17 cellular contexts compared by ENCODE assay signal in the genomic region with DNA sequence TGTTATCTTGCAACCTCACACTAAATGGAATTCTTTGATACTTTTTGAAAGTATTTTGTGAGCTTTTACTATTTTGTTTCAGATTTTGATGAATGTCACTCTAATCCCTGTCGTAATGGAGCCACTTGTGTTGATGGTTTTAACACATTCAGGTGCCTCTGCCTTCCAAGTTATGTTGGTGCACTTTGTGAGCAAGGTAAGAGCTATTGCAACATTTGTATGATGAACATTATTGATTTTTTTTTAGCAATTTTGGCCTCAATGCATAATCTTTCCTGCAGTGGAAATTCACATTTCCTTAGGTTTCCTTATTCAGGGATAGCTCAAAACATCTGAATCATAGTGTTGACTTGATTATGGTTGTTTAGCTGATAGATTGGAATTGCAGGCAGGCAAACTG.
DNase-seq lines count a peak whose midpoint lies in the region; ATAC-seq, FAIRE-seq and TF ChIP-seq lines count a peak whose summit lies in the region.
"Had no signal": no experiment of that assay in that cellular context is flagged by ENCODE, and none has a peak within 500 bp of the region (broad histone marks: within the 10 kb centered on the region; RNA-seq: fewer than 3 reads in every experiment).

No MANE protein-coding gene starts in this region.

- ATAC-seq in IMR-90 (ENCODE audit: low read depth) (no peak), left lobe of liver (peak; percentile 61)
- ATAC-seq: K562 had no signal

- H4K91ac ChIP-seq in IMR-90 (ENCODE audit: insufficient read depth, low read depth, low read length), result no peak overlapping the region

- H3K27me3 Mint-ChIP-seq in astrocyte (ENCODE audit: low read depth, unreplicated experiment) (no peaks in the 10 kb centered on the region), immature natural killer cell (ENCODE audit: low read depth in 3 of 3) (peaks cover 2 to 3% (median 2%) of the 10 kb centered on the region in 3 donors)

- H2BK5ac ChIP-seq in IMR-90 (ENCODE audit: low read depth, low read length, poor library complexity, severe bottlenecking), result no peak overlapping the region

- H3K9me3 ChIP-seq in IMR-90 (ENCODE audit: control insufficient read depth, insufficient read depth, low read length) (no peaks in the 10 kb centered on the region), astrocyte (ENCODE audit: insufficient read depth, low read depth, low read length) (no peaks in the 10 kb centered on the region), neural cell (ENCODE audit: low read length) (no peaks in the 10 kb centered on the region)

- no peak overlapping the region for H3K14ac ChIP-seq in IMR-90 (replicated peaks; ENCODE audit: low read depth, low read length)

- H2BK120ac ChIP-seq in IMR-90 (ENCODE audit: low read depth, low read length), result no peak overlapping the region

- H3K9ac ChIP-seq in IMR-90 (ENCODE audit: low read depth, low read length), result no peak overlapping the region
- H3K9ac ChIP-seq in astrocyte (ENCODE audit: low read length), result no peak overlapping the region
- no peak overlapping the region for H3K9ac ChIP-seq in neural cell (ENCODE audit: low read length)

- H3K23ac ChIP-seq in IMR-90 (ENCODE audit: low read depth, low read length), result no peak overlapping the region

- H2AK5ac ChIP-seq in IMR-90 (ENCODE audit: low read depth, low read length), result no peak overlapping the region

- no peak for TF ChIP-seq EP300 in neural cell (conservative IDR thresholded peaks at IDR 0.05; ENCODE audit: poor library complexity, severe bottlenecking)

- in situ Hi-C loops in IMR-90 (cut with MboI; ENCODE audit: low sequenced_read_pairs), result no loop called here

- H3K36me3 Mint-ChIP-seq in astrocyte (ENCODE audit: low read depth, unreplicated experiment) (peaks cover 16% of the 10 kb centered on the region), immature natural killer cell (no peaks in the 10 kb centered on the region)
- H3K36me3 Mint-ChIP-seq: CD4-positive, alpha-beta memory T cell had no signal

- H3K27ac Mint-ChIP-seq in astrocyte (ENCODE audit: unreplicated experiment) (no peak overlapping the region), immature natural killer cell (no peak overlapping the region)
- H3K27ac Mint-ChIP-seq: CD4-positive, alpha-beta memory T cell had no signal

- H3K9me3 Mint-ChIP-seq in astrocyte (ENCODE audit: unreplicated experiment) (no peaks in the 10 kb centered on the region), immature natural killer cell (peaks cover 0 to 4% (median 0%) of the 10 kb centered on the region in 6 donors)
- H3K9me3 Mint-ChIP-seq: CD4-positive, alpha-beta memory T cell; H9 had no signal

- H3K79me2 ChIP-seq in astrocyte (ENCODE audit: insufficient read depth, low read length), result peaks cover 28% of the 10 kb centered on the region
- H3K79me2 ChIP-seq in neural cell (replicated peaks; ENCODE audit: insufficient read depth, low read length), result peaks cover 97% of the 10 kb centered on the region

- H4K8ac ChIP-seq in IMR-90 (ENCODE audit: low read depth in 2 of 2, low read length in 2 of 2), result no peak overlapping the region

- H3K9me2 ChIP-seq in neural cell (ENCODE audit: insufficient read depth, low read length), result no peaks in the 10 kb centered on the region

- DNase-seq in IMR-90 (no peak), astrocyte (ENCODE audit: low read depth) (no peak), left lobe of liver (ENCODE audit: low spot score) (no peak), NCI-H1048 (lab: John Stamatoyannopoulos, UW) (no peak), immature natural killer cell (no peak)
- no peak for DNase-seq in activated CD8-positive, alpha-beta memory T cell treated with anti-CD3 and anti-CD28 coated beads for 24 hours
- DNase-seq: ACHN; CD4-positive, alpha-beta memory T cell; DMS153; DMS79; GDM1; H9 had no signal

- CTCF ChIA-PET in IMR-90 (lab: Yijun Ruan, JAX), result interaction anchor here (0.6 kb wide), 1 partner anchor 70 kb away, joined by 3 read pairs; no protein-coding TSS in a partner anchor

- H3K36me3 ChIP-seq in IMR-90 (ENCODE audit: control insufficient read depth, insufficient read depth, low read length) (peaks cover 8% of the 10 kb centered on the region), astrocyte (ENCODE audit: insufficient read depth, low read length) (peaks cover 70% of the 10 kb centered on the region), neural cell (ENCODE audit: insufficient read depth, low read length) (peaks cover 20% of the 10 kb centered on the region)

- TF ChIP-seq RAD21 in IMR-90 (IDR thresholded peaks at IDR 0.05; ENCODE audit: low read length), result no peak
- TF ChIP-seq RAD21 in neural cell (conservative IDR thresholded peaks at IDR 0.05), result no peak

- peaks cover 7% of the 10 kb centered on the region for H3K9me1 ChIP-seq in IMR-90 (ENCODE audit: insufficient read depth, low read length)

- no peak for FAIRE-seq in astrocyte (lab: Jason Lieb, UNC)
- FAIRE-seq: A204.1, H1, K562 had no signal

- peak overlapping the region; percentile 15; the same call in 1 of the 2 replicates for H2BK20ac ChIP-seq in IMR-90 (ENCODE audit: low read depth, low read length)

- intact Hi-C loops in IMR-90 (cut with micrococcal nuclease), result no loop called here

- no peak overlapping the region for H4K5ac ChIP-seq in IMR-90 (ENCODE audit: low read depth, low read length)

- no peak overlapping the region for H3K4ac ChIP-seq in IMR-90 (ENCODE audit: low read depth, low read length)

- H3K56ac ChIP-seq in IMR-90 (ENCODE audit: extremely low read depth, insufficient read depth, low read length), result no peak overlapping the region

- H3K4me2 ChIP-seq in IMR-90 (ENCODE audit: low read depth, low read length) (no peak overlapping the region), astrocyte (ENCODE audit: low read length) (no peak overlapping the region), neural cell (ENCODE audit: low read length) (no peak overlapping the region)

- TF ChIP-seq POLR2A in IMR-90 (IDR thresholded peaks at IDR 0.05; ENCODE audit: low read depth, low read length), result no peak

- 80% methylated on average over 1 of the region's 1 CpG; no CpG with 5 or more reads in 1 of the 2 experiments for WGBS in IMR-90 (ENCODE audit: extremely low coverage in 2 of 2, insufficient read length in 1 of 2), 2 experiments

- peaks cover 5 to 19% of the 10 kb centered on the region in 2 experiments; a peak in 3 of 4 replicates for H3K79me1 ChIP-seq in IMR-90 (ENCODE audit: low read depth in 1 of 2, low read length in 2 of 2)

- peaks cover 8% of the 10 kb centered on the region for H3F3A ChIP-seq in neural cell (ENCODE audit: insufficient read depth, low read length, poor library complexity, severe bottlenecking)

- peaks cover 11% of the 10 kb centered on the region for H3K4me1 ChIP-seq in IMR-90 (ENCODE audit: control insufficient read depth, insufficient read depth, low read length)
- peaks cover 18% of the 10 kb centered on the region for H3K4me1 ChIP-seq in astrocyte (ENCODE audit: insufficient read depth, low read length)

- BruUV-seq in IMR-90 (replicated peaks; lab: Mats Ljungman, UMichigan), result no TSS peak

- no peak overlapping the region for H3K27ac ChIP-seq in IMR-90 (ENCODE audit: insufficient read depth, low read length)
- H3K27ac ChIP-seq in astrocyte (ENCODE audit: low read depth, low read length), result peak overlapping the region; percentile 15
- H3K27ac ChIP-seq in neural cell (ENCODE audit: low read length), result no peak overlapping the region
- H3K27ac ChIP-seq: C4-2B had no signal

- H2AK9ac ChIP-seq in IMR-90 (replicated peaks; ENCODE audit: low read depth, low read length, poor library complexity), result no peak overlapping the region

- H3K18ac ChIP-seq in IMR-90 (ENCODE audit: low read depth, low read length), result no peak overlapping the region

- H3K4me3 ChIP-seq in IMR-90 (ENCODE audit: insufficient read depth, low read depth, low read length), result no peak overlapping the region
- no peak overlapping the region for H3K4me3 ChIP-seq in astrocyte (ENCODE audit: insufficient read depth, low read depth, low read length)
- H3K4me3 ChIP-seq in neural cell (ENCODE audit: low read length), result peak overlapping the region; percentile 58
- H3K4me3 ChIP-seq: K562 had no signal

- TF ChIP-seq CTCF in IMR-90 (conservative IDR thresholded peaks at IDR 0.05; ENCODE audit: low read depth, low read length), result no peak
- TF ChIP-seq CTCF in astrocyte (IDR thresholded peaks at IDR 0.05; ENCODE audit: insufficient read depth, low read depth, low read length), result no peak
- TF ChIP-seq CTCF in neural cell (IDR thresholded peaks at IDR 0.05; ENCODE audit: poor library complexity, severe bottlenecking), result no peak

- H4K20me1 ChIP-seq in IMR-90 (ENCODE audit: insufficient read depth, low read length) (no peaks in the 10 kb centered on the region), astrocyte (ENCODE audit: insufficient read depth, low read length) (peaks cover 32% of the 10 kb centered on the region), neural cell (ENCODE audit: insufficient read depth) (peaks cover 92% of the 10 kb centered on the region)

- dilution Hi-C loops in IMR-90 (cut with HindIII; ENCODE audit: low sequenced_read_pairs, unreplicated experiment), result no loop called here

- H3K27me3 ChIP-seq in IMR-90 (ENCODE audit: control insufficient read depth, insufficient read depth, low read length) (no peaks in the 10 kb centered on the region), astrocyte (ENCODE audit: insufficient read depth, low read length) (no peaks in the 10 kb centered on the region), neural cell (ENCODE audit: insufficient read depth, low read depth, low read length) (no peaks in the 10 kb centered on the region)

- POLR2A ChIA-PET in IMR-90 (lab: Charles Lee; ENCODE audit: unreplicated experiment), result no interaction called here

- H3K4me3 Mint-ChIP-seq in astrocyte (ENCODE audit: unreplicated experiment) (no peak overlapping the region), immature natural killer cell (no peak overlapping the region)
- H3K4me3 Mint-ChIP-seq: CD4-positive, alpha-beta memory T cell; H9 had no signal

- H3K4me1 Mint-ChIP-seq in astrocyte (ENCODE audit: low read depth, unreplicated experiment) (no peaks in the 10 kb centered on the region), immature natural killer cell (no peaks in the 10 kb centered on the region)
- H3K4me1 Mint-ChIP-seq: CD4-positive, alpha-beta memory T cell; H9 had no signal

- H2AFZ ChIP-seq in IMR-90 (replicated peaks; ENCODE audit: low read length, poor library complexity), result no peak overlapping the region
- H2AFZ ChIP-seq in astrocyte (ENCODE audit: low read depth, low read length), result no peak overlapping the region
- no peak overlapping the region for H2AFZ ChIP-seq in neural cell (ENCODE audit: low read depth, low read length)

- no peak overlapping the region for H2BK15ac ChIP-seq in IMR-90 (ENCODE audit: low read depth, low read length)

TF ChIP-seq in IMR-90, 13 proteins besides CTCF, POLR2A, EP300 and RAD21 (continues in another document):
- TF ChIP-seq NFE2L2 (IDR thresholded peaks at IDR 0.05; ENCODE audit: low read depth, low read length) (no peak), SMC3 (IDR thresholded peaks at IDR 0.05; ENCODE audit: low read depth, low read length) (no peak), CEBPB (IDR thresholded peaks at IDR 0.05; ENCODE audit: low read depth, low read length) (no peak)

TF ChIP-seq in neural cell, 6 proteins besides CTCF, POLR2A, EP300 and RAD21 (continues in another document):
- TF ChIP-seq EZH2 (IDR thresholded peaks at IDR 0.05; ENCODE audit: borderline replicate concordance, insufficient read depth, low read length, poor library complexity, severe bottlenecking), result no peak
- TF ChIP-seq MXI1 (conservative IDR thresholded peaks at IDR 0.05; ENCODE audit: poor library complexity, severe bottlenecking), result no peak
- TF ChIP-seq TAF1 (IDR thresholded peaks at IDR 0.05; ENCODE audit: low read depth), result no peak
